In genomic region chr6:17156112-17156921, GRCh38 we compare ENCODE assay signal across 8 cellular contexts. TPM values are rescaled to one million over a fixed set of nuclear protein-coding genes. Genes with fewer than 3 reads are reported as not detected.
DNase-seq lines count a peak whose midpoint lies in the region; ATAC-seq, FAIRE-seq and TF ChIP-seq lines count a peak whose summit lies in the region.

No MANE protein-coding gene starts in this region.

- DNase-seq in RWPE2 (ENCODE audit: low spot score) (no peak), foreskin keratinocyte (peak; percentile 11 to 45), pancreas (peak in 5 of 6 donors; percentile 46 to 70 (median 50)), urothelium cell line (ENCODE audit: low spot score) (peak; percentile 35)
- peak; percentile 23 for DNase-seq in activated T-helper 9 cell treated with anti-CD3 and anti-CD28 coated beads, Interleukin-2, amount 50 U/mL, for 16 hours (ENCODE audit: low read depth)

- TF ChIP-seq CTCF in GM12875 (IDR thresholded peaks at IDR 0.05; ENCODE audit: borderline replicate concordance, insufficient read depth, low read depth, low read length) (peak; percentile 42; the same call in 1 of the 2 replicates), Loucy (conservative IDR thresholded peaks at IDR 0.05; ENCODE audit: low read length) (peak; percentile 97), RWPE2 (IDR thresholded peaks at IDR 0.05; ENCODE audit: poor library complexity, severe bottlenecking) (peak; percentile 84), foreskin keratinocyte (conservative IDR thresholded peaks at IDR 0.05) (peak; percentile 86), pancreas (IDR thresholded peaks at IDR 0.05) (peak; percentile 44 to 67 (median 64))

- H3K79me2 ChIP-seq in Loucy (ENCODE audit: insufficient read depth, low read length) = no peaks in the 10 kb centered on the region

- no peaks in the 10 kb centered on the region for H4K20me1 ChIP-seq in Loucy (ENCODE audit: insufficient read depth, low read length, poor library complexity, severe bottlenecking)

- 28 to 32% methylated on average over 4 of the region's 4 CpGs for whole genome bisulfite sequencing in pancreas, 2 donors

- H3K36me3 ChIP-seq in Loucy (ENCODE audit: insufficient read depth, low read length) (no peaks in the 10 kb centered on the region), RWPE2 (ENCODE audit: low read depth) (no peaks in the 10 kb centered on the region), pancreas (no peaks in the 10 kb centered on the region)

- intact Hi-C loops in pancreas (cut with DNase I) = loop anchor here (5.0 to 10.0 kb wide), 3 partner anchors 426 to 648 kb away; no protein-coding TSS in a partner anchor

- no peak overlapping the region for H2AFZ ChIP-seq in Loucy (ENCODE audit: low read length)

- FAIRE-seq in pancreas (lab: Jason Lieb, UNC) = peak; percentile 89
- FAIRE-seq in urothelium cell line (lab: Jason Lieb, UNC) = no peak

- ATAC-seq in RWPE2 (ENCODE audit: low read depth) (peak; percentile 64; the same call in 1 of the 3 replicates), foreskin keratinocyte (peak; percentile 46), pancreas (peak; percentile 57 to 79 (median 74)), GM21367 (IDR thresholded peaks at IDR 0.05; ENCODE audit: unreplicated experiment) (no peak)

- H3K9me2 ChIP-seq in Loucy (replicated peaks; ENCODE audit: low read depth, low read length) = no peaks in the 10 kb centered on the region

- H3K27ac ChIP-seq in RWPE2 (ENCODE audit: poor library complexity, severe bottlenecking) = no peak overlapping the region
- no peak overlapping the region for H3K27ac ChIP-seq in foreskin keratinocyte
- H3K27ac ChIP-seq in pancreas = no peak overlapping the region

- no peak overlapping the region for H3K4me3 ChIP-seq in GM12875 (ENCODE audit: low read depth, low read length)
- no peak overlapping the region for H3K4me3 ChIP-seq in Loucy (ENCODE audit: low read length, poor library complexity, severe bottlenecking)
- no peak overlapping the region for H3K4me3 ChIP-seq in RWPE2 (ENCODE audit: severe bottlenecking)
- no peak overlapping the region for H3K4me3 ChIP-seq in pancreas

- no peaks in the 10 kb centered on the region for H3F3A ChIP-seq in Loucy (ENCODE audit: low read depth)

- H3K9ac ChIP-seq in Loucy (ENCODE audit: low read depth, low read length, poor library complexity, severe bottlenecking) = no peak overlapping the region

- H3K4me1 ChIP-seq in Loucy (ENCODE audit: insufficient read depth, low read length, poor library complexity, severe bottlenecking) = no peaks in the 10 kb centered on the region
- H3K4me1 ChIP-seq in RWPE2 (ENCODE audit: insufficient read depth, poor library complexity, severe bottlenecking) = no peaks in the 10 kb centered on the region
- H3K4me1 ChIP-seq in foreskin keratinocyte = no peaks in the 10 kb centered on the region
- H3K4me1 ChIP-seq in pancreas = no peaks in the 10 kb centered on the region

- H3K27me3 ChIP-seq in Loucy (ENCODE audit: insufficient read depth, low read length, poor library complexity, severe bottlenecking) (peaks cover 5% of the 10 kb centered on the region), RWPE2 (ENCODE audit: insufficient read depth, poor library complexity, severe bottlenecking) (no peaks in the 10 kb centered on the region), foreskin keratinocyte (peaks cover 12% of the 10 kb centered on the region), pancreas (no peaks in the 10 kb centered on the region)

- no peak overlapping the region for H3K4me2 ChIP-seq in Loucy (ENCODE audit: low read depth, low read length, poor library complexity, severe bottlenecking)

- no peaks in the 10 kb centered on the region for H3K9me3 ChIP-seq in Loucy (ENCODE audit: insufficient read depth, low read depth, low read length)
- no peaks in the 10 kb centered on the region for H3K9me3 ChIP-seq in RWPE2 (ENCODE audit: severe bottlenecking)
- H3K9me3 ChIP-seq in pancreas = no peaks in the 10 kb centered on the region

RNA-seq across cellular contexts. Expression of gene STMND1, which starts 54.5 kb away (rescaled TPM):
- total RNA-seq in foreskin keratinocyte = not detected in 2 replicates
- polyA plus RNA-seq in foreskin keratinocyte = not detected in 2 replicates
- total RNA-seq in pancreas = 1 to 10 TPM in 5 of 6 donors, under 1 TPM in 1; 0.21 to 3.8 (median 1.4) TPM
- 1 to 10 TPM; 1.1 to 2.2 TPM for polyA plus RNA-seq in pancreas

Comparison
In these comparisons a context has a peak if more than half of its experiments do, and no peak if none do; other contexts are left out.
1. CTCF ChIP-seq: peak in every context shown above with its lines; median percentile 97 in Loucy; 86 in foreskin keratinocyte; 84 in RWPE2; 64 in pancreas; 42 in GM12875.